9 cellular contexts compared by ENCODE assay signal in the genomic region with DNA sequence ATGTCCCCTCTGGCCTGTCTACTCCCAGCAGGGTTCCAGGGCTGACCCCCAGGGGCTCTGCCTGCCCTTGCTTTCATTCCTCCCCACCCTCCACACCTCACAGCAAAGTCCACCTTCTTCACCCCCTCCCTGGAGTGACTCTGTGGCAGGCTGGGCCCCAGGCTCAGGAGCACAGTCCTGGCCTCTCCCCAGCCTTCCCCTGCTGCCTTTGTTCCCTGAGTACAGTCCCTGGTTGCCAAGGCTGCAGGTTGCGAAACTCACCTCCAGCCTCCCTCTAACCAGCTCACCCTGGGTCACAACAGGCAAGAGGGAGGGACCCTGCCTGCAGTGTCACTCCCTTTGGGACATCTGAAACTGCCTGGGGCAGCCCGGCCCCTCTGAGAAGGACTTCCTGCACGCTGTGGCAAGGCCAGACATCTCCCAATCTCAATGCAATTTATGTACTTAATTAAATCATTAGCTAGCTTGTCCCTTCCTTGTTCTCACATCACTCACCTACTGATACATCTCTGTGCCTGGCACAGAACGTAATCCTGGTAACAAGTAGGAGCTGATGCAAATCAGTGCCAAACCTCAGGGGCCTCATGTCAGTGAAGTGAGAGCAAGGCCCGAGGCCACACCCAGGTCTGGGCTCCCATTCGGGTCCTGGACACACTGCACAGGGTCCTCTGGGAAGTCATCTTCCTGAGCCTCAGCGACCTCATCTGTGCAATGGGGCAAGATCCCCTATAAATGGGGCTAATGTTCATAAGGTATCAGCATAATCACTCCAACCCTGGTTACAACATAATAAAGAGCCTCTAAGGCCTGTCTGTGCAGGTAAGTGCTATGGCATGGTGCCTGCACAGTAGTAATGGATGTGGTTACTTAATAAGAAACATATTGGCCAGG. TPM values are rescaled to one million over a fixed set of nuclear protein-coding genes. Genes with fewer than 3 reads are reported as not detected.
DNase-seq lines count a peak whose midpoint lies in the region; ATAC-seq, FAIRE-seq and TF ChIP-seq lines count a peak whose summit lies in the region.
"Had no signal": no experiment of that assay in that cellular context is flagged by ENCODE, and none has a peak within 500 bp of the region (broad histone marks: within the 10 kb centered on the region; RNA-seq: fewer than 3 reads in every experiment).

No MANE protein-coding gene starts in this region.

- FAIRE-seq in HepG2 (lab: Jason Lieb, UNC) (peak; percentile 73), D721Med (lab: Jason Lieb, UNC) (no peak)
- FAIRE-seq: endothelial cell of umbilical vein had no signal

- H3K9me3 ChIP-seq in HepG2 (ENCODE audit: low read length), result no peaks in the 10 kb centered on the region

- CTCF ChIA-PET in HepG2 (lab: Yijun Ruan, JAX; ENCODE audit: low intra/inter-chr PET ratio, low total read pairs), result no interaction called here

- no peak; the same call in 1 of the 2 replicates for TF ChIP-seq RAD21 in HepG2 (CRISPR knock-in tag; IDR thresholded peaks at IDR 0.05)

- peaks cover 63% of the 10 kb centered on the region for H3K4me1 ChIP-seq in HepG2 (ENCODE audit: insufficient read depth, low read length)

- in situ Hi-C loops in HepG2 (cut with HindIII; ENCODE audit: extremely low pct_ligation_motif_present, low pct_unique_long_range_greater_than_20kb), result no loop called here

- intact Hi-C loops in HepG2 (cut with micrococcal nuclease; ENCODE audit: unreplicated experiment), result loop anchor here (2.0 kb wide), 2 partner anchors 22 to 46 kb away; a partner anchor contains a TSS

- H3K36me3 ChIP-seq in HepG2 (replicated peaks in 1 of 2; ENCODE audit: control insufficient read depth in 1 of 2, insufficient read depth in 2 of 2, low read length in 2 of 2), result peaks cover 0 to 15% of the 10 kb centered on the region in 2 experiments; a peak in 2 of 5 replicates

- TF ChIP-seq CTCF in HepG2 (CRISPR knock-in tag; IDR thresholded peaks at IDR 0.05), result peak; percentile 45
- no peak for TF ChIP-seq CTCF in D721Med (IDR thresholded peaks at IDR 0.05; ENCODE audit: insufficient read depth, missing control alignments)

- 33% methylated on average over 7 of the region's 7 CpGs for WGBS in HepG2 (ENCODE audit: low lambda C conversion rate)

- H3K4me3 ChIP-seq in HepG2 (replicated peaks in 1 of 3; ENCODE audit: insufficient read depth in 1 of 3, low read depth in 2 of 3, low read length in 3 of 3), result peak overlapping the region in 1 of 3 experiments; percentile 37; a peak in 2 of 6 replicates

- no peaks in the 10 kb centered on the region for H4K20me1 ChIP-seq in HepG2 (ENCODE audit: insufficient read depth, low read length)

- peak overlapping the region; percentile 58 for H3K4me2 ChIP-seq in HepG2 (ENCODE audit: low read depth, low read length)

- peak overlapping the region; percentile 58 for H3K9ac ChIP-seq in HepG2 (ENCODE audit: insufficient read depth, low read depth, low read length)

- no peaks in the 10 kb centered on the region for H3K79me2 ChIP-seq in HepG2 (ENCODE audit: insufficient read depth, low read length)

- TF ChIP-seq POLR2A in HepG2 (IDR thresholded peaks at IDR 0.05; ENCODE audit: insufficient read depth in 1 of 2, low read depth in 2 of 2, low read length in 2 of 2), result peak in 1 of 2 experiments; percentile 59; a peak in 2 of 4 replicates

- POLR2A ChIA-PET in HepG2 (lab: Yijun Ruan, JAX), result interaction anchor here (0.6 to 1.4 kb wide), 6 partner anchors 28 to 96 kb away, joined by 3 to 5 read pairs (median 4); a partner anchor contains a TSS

- peak; percentile 59 to 78; a peak in 2 of 4 replicates for TF ChIP-seq EP300 in HepG2 (IDR thresholded peaks at IDR 0.05; ENCODE audit: low read depth in 2 of 2, low read length in 2 of 2)
- TF ChIP-seq EP300 in HepG2 (CRISPR knock-in tag; IDR thresholded peaks at IDR 0.05; ENCODE audit: borderline replicate concordance), result no peak; the same call in 1 of the 2 replicates

- peak; percentile 96 for ATAC-seq in HepG2
- ATAC-seq in HG03039 (IDR thresholded peaks at IDR 0.05; ENCODE audit: unreplicated experiment), result no peak

- H3K27me3 ChIP-seq in HepG2 (ENCODE audit: control insufficient read depth in 1 of 2, insufficient read depth in 2 of 2, low read length in 2 of 2), result no peaks in the 10 kb centered on the region

- DNase-seq in GM04504 (ENCODE audit: low read depth) (peak; percentile 35), HT-29 (ENCODE audit: low spot score) (peak; percentile 89), T1000 (lab: John Stamatoyannopoulos, UW) (peak; percentile 39), HepG2 (ENCODE audit: low spot score) (peak; percentile 94), SK-N-DZ (ENCODE audit: low spot score) (no peak), D721Med (ENCODE audit: insufficient read length, low spot score) (no peak), dermis blood vessel endothelial cell (no peak)

- peak overlapping the region; percentile 85 for H3K27ac ChIP-seq in HepG2 (ENCODE audit: extremely low read length, insufficient read depth, low read length)

- BruUV-seq in HepG2 (replicated peaks; lab: Mats Ljungman, UMichigan), result no TSS peak

- no peak overlapping the region for H2AFZ ChIP-seq in HepG2 (ENCODE audit: low read length)

TF ChIP-seq in HepG2, 621 proteins besides CTCF, POLR2A, EP300 and RAD21 (continues in another document):
- TF ChIP-seq KMT2A (CRISPR knock-in tag; IDR thresholded peaks at IDR 0.05) (peak; percentile 23; the same call in 1 of the 2 replicates), ZNF446 (CRISPR knock-in tag; IDR thresholded peaks at IDR 0.05) (no peak), ARNT2 (CRISPR knock-in tag; IDR thresholded peaks at IDR 0.05; ENCODE audit: low read depth) (0 out of 2 replicates have a peak, but pooled peaks have one; percentile 56), ZNF83 (CRISPR knock-in tag; IDR thresholded peaks at IDR 0.05; ENCODE audit: borderline replicate concordance) (no peak), IRF2 (CRISPR knock-in tag; IDR thresholded peaks at IDR 0.05) (peak; percentile 86)

RNA-seq across cellular contexts. Expression of a gene that starts 27.3 kb away (rescaled TPM):
- 31.2 and 34.2 TPM in 2 replicates for total RNA-seq in HT-29 (2014; rRNA removed; shearing (Covaris generic))
- total RNA-seq in HepG2 (2016; rRNA removed; fragmentation: Illumina TruSeq; extraction: Trizol) (13.0 and 13.8 TPM in 2 replicates), dermis blood vessel endothelial cell (1.5 and 4.8 TPM in 2 replicates)
- 2.3 TPM in 2 replicates for total RNA-seq in HepG2 (2016; cell fraction: cytosol; rRNA removed; fragmentation: Illumina TruSeq; extraction: Trizol; ENCODE audit: low read depth)
- total RNA-seq in HepG2 (2016; cell fraction: insoluble cytoplasmic fraction; rRNA removed; fragmentation: Illumina TruSeq; extraction: Trizol), result 12.7 and 13.4 TPM in 2 replicates
- 10.0 and 10.5 TPM in 2 replicates for total RNA-seq in HepG2 (2016; cell fraction: membrane; rRNA removed; fragmentation: Illumina TruSeq; extraction: Trizol)
- 8.9 and 10.9 TPM in 2 replicates for total RNA-seq in HepG2 (2016; cell fraction: nucleus; rRNA removed; fragmentation: Illumina TruSeq; extraction: Trizol)
- polyA plus RNA-seq in HepG2 (2011; rRNA removed), result 9.2 and 10.7 TPM in 2 replicates
- polyA plus RNA-seq in HepG2 (2011; cell fraction: cytosol; rRNA removed), result 9.6 and 10.5 TPM in 2 replicates
- polyA plus RNA-seq in HepG2 (2011; cell fraction: nucleus; rRNA removed), result 17.8 and 18.3 TPM in 2 replicates
- 10.9 and 11.2 TPM in 2 replicates for polyA plus RNA-seq in HepG2 (2012)
- 2.3 and 2.5 TPM in 2 replicates for polyA plus RNA-seq in HepG2 (2016; cell fraction: cytosol; fragmentation: Illumina TruSeq; extraction: Trizol; ENCODE audit: low read depth)
- polyA plus RNA-seq in HepG2 (2016; cell fraction: insoluble cytoplasmic fraction; fragmentation: Illumina TruSeq; extraction: Trizol; ENCODE audit: low read depth), result 20.7 and 23.4 TPM in 2 replicates
- 10.0 and 10.7 TPM in 2 replicates for polyA plus RNA-seq in HepG2 (2016; cell fraction: membrane; fragmentation: Illumina TruSeq; extraction: Trizol; ENCODE audit: low read depth)
- polyA plus RNA-seq in HepG2 (2016; cell fraction: nucleus; fragmentation: Illumina TruSeq; extraction: Trizol; ENCODE audit: insufficient read depth, low read depth), result 27.9 and 30.3 TPM in 2 replicates
- polyA minus RNA-seq in HepG2 (2011; rRNA and poly(A)+ RNA removed; ENCODE audit: low replicate concordance), result 11.5 and 20.5 TPM in 2 replicates
- polyA minus RNA-seq in HepG2 (2011; cell fraction: cytosol; rRNA and poly(A)+ RNA removed), result 7.7 and 8.4 TPM in 2 replicates
- 7.7 and 8.5 TPM in 2 replicates for polyA minus RNA-seq in HepG2 (2011; cell fraction: nucleus; rRNA and poly(A)+ RNA removed)
- polyA plus RNA-seq in SK-N-DZ (2014; cell fraction: cytosol; rRNA removed), result 10.3 and 10.5 TPM in 2 replicates
- polyA plus RNA-seq in SK-N-DZ (2014; cell fraction: nucleus; rRNA removed), result 5.2 and 14.6 TPM in 2 replicates

RNA-seq across cellular contexts. Expression of a gene that starts 46.1 kb away (rescaled TPM):
- total RNA-seq in HT-29 (2014; rRNA removed; shearing (Covaris generic)), result 23.2 and 23.6 TPM in 2 replicates
- total RNA-seq in HepG2 (2016; rRNA removed; fragmentation: Illumina TruSeq; extraction: Trizol) (14.4 and 19.8 TPM in 2 replicates), dermis blood vessel endothelial cell (1.0 and 1.7 TPM in 2 replicates)
- 3.5 and 3.6 TPM in 2 replicates for total RNA-seq in HepG2 (2016; cell fraction: cytosol; rRNA removed; fragmentation: Illumina TruSeq; extraction: Trizol; ENCODE audit: low read depth)
- total RNA-seq in HepG2 (2016; cell fraction: insoluble cytoplasmic fraction; rRNA removed; fragmentation: Illumina TruSeq; extraction: Trizol), result 14.0 and 19.0 TPM in 2 replicates
- 12.4 and 12.5 TPM in 2 replicates for total RNA-seq in HepG2 (2016; cell fraction: membrane; rRNA removed; fragmentation: Illumina TruSeq; extraction: Trizol)
- total RNA-seq in HepG2 (2016; cell fraction: nucleus; rRNA removed; fragmentation: Illumina TruSeq; extraction: Trizol), result 8.5 and 10.2 TPM in 2 replicates
- polyA plus RNA-seq in HepG2 (2011; rRNA removed), result 12.9 and 15.3 TPM in 2 replicates
- polyA plus RNA-seq in HepG2 (2011; cell fraction: cytosol; rRNA removed), result 12.3 and 15.4 TPM in 2 replicates
- 7.9 and 8.1 TPM in 2 replicates for polyA plus RNA-seq in HepG2 (2011; cell fraction: nucleus; rRNA removed)
- polyA plus RNA-seq in HepG2 (2012), result 5.9 and 8.4 TPM in 2 replicates
- polyA plus RNA-seq in HepG2 (2016; cell fraction: cytosol; fragmentation: Illumina TruSeq; extraction: Trizol; ENCODE audit: low read depth), result 5.6 TPM in 2 replicates
- 21.2 and 23.2 TPM in 2 replicates for polyA plus RNA-seq in HepG2 (2016; cell fraction: insoluble cytoplasmic fraction; fragmentation: Illumina TruSeq; extraction: Trizol; ENCODE audit: low read depth)
- 9.4 and 10.3 TPM in 2 replicates for polyA plus RNA-seq in HepG2 (2016; cell fraction: membrane; fragmentation: Illumina TruSeq; extraction: Trizol; ENCODE audit: low read depth)
- 21.7 and 22.4 TPM in 2 replicates for polyA plus RNA-seq in HepG2 (2016; cell fraction: nucleus; fragmentation: Illumina TruSeq; extraction: Trizol; ENCODE audit: insufficient read depth, low read depth)
- polyA minus RNA-seq in HepG2 (2011; rRNA and poly(A)+ RNA removed; ENCODE audit: low replicate concordance), result 7.1 and 26.4 TPM in 2 replicates
- polyA minus RNA-seq in HepG2 (2011; cell fraction: cytosol; rRNA and poly(A)+ RNA removed), result 9.8 and 10.3 TPM in 2 replicates
- 4.6 and 5.3 TPM in 2 replicates for polyA minus RNA-seq in HepG2 (2011; cell fraction: nucleus; rRNA and poly(A)+ RNA removed)
- 12.8 and 13.7 TPM in 2 replicates for polyA plus RNA-seq in SK-N-DZ (2014; cell fraction: cytosol; rRNA removed)
- polyA plus RNA-seq in SK-N-DZ (2014; cell fraction: nucleus; rRNA removed), result 4.2 and 4.8 TPM in 2 replicates

Comparison
In these comparisons a context has a peak if more than half of its experiments do, and no peak if none do; other contexts are left out.
1. DNase-seq: peak in GM04504 (single experiment), HT-29 (single experiment), T1000 (single experiment) and HepG2 (single experiment); none in SK-N-DZ (single experiment), D721Med (single experiment) and dermis blood vessel endothelial cell (single experiment).